ENCODE assay signal across 8 cellular contexts in the genomic region with DNA sequence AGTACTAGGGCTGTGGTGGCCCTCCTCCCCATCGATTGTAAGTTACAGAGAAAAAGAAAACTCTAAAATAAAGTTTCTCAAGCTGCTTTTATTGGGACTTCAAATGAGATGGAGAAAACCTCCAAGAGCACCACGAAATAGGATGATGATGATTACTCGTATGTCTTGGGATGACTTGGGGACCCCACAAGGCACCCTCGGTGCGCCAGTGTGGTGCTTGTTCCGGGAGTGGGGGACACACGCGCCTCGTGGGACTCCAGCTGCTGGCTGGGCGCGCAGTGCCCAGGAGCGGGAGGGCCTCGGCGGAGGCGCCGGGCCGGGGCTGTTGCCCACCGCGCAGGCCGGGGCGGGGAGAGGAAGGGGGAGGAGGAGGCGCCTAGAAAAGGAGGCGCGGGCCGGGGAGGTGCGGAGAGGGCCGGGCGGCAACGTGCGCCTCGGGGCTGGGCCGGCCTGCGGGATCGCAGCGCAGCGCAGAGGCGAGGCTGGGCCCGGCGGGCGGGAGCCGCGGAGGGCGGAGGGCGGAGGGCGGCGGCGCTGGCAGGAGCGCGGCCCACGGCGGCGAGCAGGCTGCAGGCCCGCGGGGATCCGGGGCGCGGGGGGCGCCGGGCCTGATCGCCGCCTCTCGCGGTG. TPM values are rescaled to one million over a fixed set of nuclear protein-coding genes. Genes with fewer than 3 reads are reported as not detected.
A peak's percentile ranks its signal among the peaks of the same experiment; 100 is the strongest.
DNase-seq lines count a peak whose midpoint lies in the region; ATAC-seq and TF ChIP-seq lines count a peak whose summit lies in the region.

A gene with protein sequence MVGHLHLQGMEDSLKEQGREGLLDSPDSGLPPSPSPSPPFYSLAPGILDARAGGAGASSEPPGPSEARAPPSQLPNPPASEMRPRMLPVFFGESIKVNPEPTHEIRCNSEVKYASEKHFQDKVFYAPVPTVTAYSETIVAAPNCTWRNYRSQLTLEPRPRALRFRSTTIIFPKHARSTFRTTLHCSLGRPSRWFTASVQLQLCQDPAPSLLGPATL (plus strand): TSS at position 408 of the 630 bp plus-strand sequence. CDS start 337 bp downstream, outside the sequence.

- H3K4me3 ChIP-seq in SK-N-MC (peak within 1 kb of the TSS; percentile 35), gastroesophageal sphincter (peak within 1 kb of the TSS; percentile 1 to 56), parathyroid adenoma (ENCODE audit: low read depth, low read length) (peak within 1 kb of the TSS; percentile 22)

- peak; percentile 62 for ATAC-seq in gastroesophageal sphincter
- ATAC-seq in GM21360 (IDR thresholded peaks at IDR 0.05; ENCODE audit: unreplicated experiment), result no peak
- no peak for ATAC-seq in GM19324 (IDR thresholded peaks at IDR 0.05; ENCODE audit: low FRiP score, unreplicated experiment)
- no peak for ATAC-seq in GM19023 (IDR thresholded peaks at IDR 0.05; ENCODE audit: unreplicated experiment)

- H3K79me2 ChIP-seq in parathyroid adenoma, result no peaks in the 10 kb centered on the region

- peak within 1 kb of the TSS; percentile 25 for H2AFZ ChIP-seq in parathyroid adenoma

- H3K36me3 ChIP-seq in SK-N-MC (ENCODE audit: insufficient read depth, low read length) (no peaks in the 10 kb centered on the region), gastroesophageal sphincter (no peaks in the 10 kb centered on the region), parathyroid adenoma (ENCODE audit: control insufficient read depth, insufficient read depth, low read length) (no peaks in the 10 kb centered on the region)

- H3K4me2 ChIP-seq in parathyroid adenoma (ENCODE audit: low read length), result peak within 1 kb of the TSS; percentile 51

- DNase-seq in CD14-positive monocyte (ENCODE audit: low spot score), result no peak
- no peak for DNase-seq in SK-N-MC (ENCODE audit: low read depth, low spot score)
- no peak for DNase-seq in OCI-M2 (lab: John Stamatoyannopoulos, UW; ENCODE audit: unreplicated experiment)

- peak within 1 kb of the TSS; percentile 54 to 78 for H3K4me3 Mint-ChIP-seq in CD14-positive monocyte

- H3K36me3 Mint-ChIP-seq in CD14-positive monocyte, result no peaks in the 10 kb centered on the region

- TF ChIP-seq EP300 in gastroesophageal sphincter (IDR thresholded peaks at IDR 0.05), result no peak

- no peak for TF ChIP-seq POLR2A in gastroesophageal sphincter (IDR thresholded peaks at IDR 0.05)

- H3K4me1 ChIP-seq in gastroesophageal sphincter (peaks cover 2 to 33% (median 10%) of the 10 kb centered on the region in 3 donors), parathyroid adenoma (no peaks in the 10 kb centered on the region)

- peaks cover 36 to 46% (median 45%) of the 10 kb centered on the region in 3 donors for H3K27me3 Mint-ChIP-seq in CD14-positive monocyte (ENCODE audit: low read depth in 3 of 3)

- no peak for TF ChIP-seq CTCF in CD14-positive monocyte (IDR thresholded peaks at IDR 0.05)
- no peak for TF ChIP-seq CTCF in gastroesophageal sphincter (IDR thresholded peaks at IDR 0.05)
- no peak for TF ChIP-seq CTCF in parathyroid adenoma (IDR thresholded peaks at IDR 0.05)

- H3K9me3 ChIP-seq in SK-N-MC (ENCODE audit: low read depth, low read length), result no peaks in the 10 kb centered on the region
- no peaks in the 10 kb centered on the region for H3K9me3 ChIP-seq in gastroesophageal sphincter
- H3K9me3 ChIP-seq in parathyroid adenoma (ENCODE audit: control insufficient read depth, low read length), result no peaks in the 10 kb centered on the region

- no peak within 1 kb of the TSS for H3K27ac Mint-ChIP-seq in CD14-positive monocyte

- H3K9me3 Mint-ChIP-seq in CD14-positive monocyte, result peaks cover 0 to 18% (median 3%) of the 10 kb centered on the region in 7 donors

- intact Hi-C loops in CD14-positive monocyte (cut with micrococcal nuclease), result no loop called here

- H3K9ac ChIP-seq in SK-N-MC (ENCODE audit: insufficient read length) (no peak within 1 kb of the TSS), parathyroid adenoma (no peak within 1 kb of the TSS)

- 10% methylated on average over 2 of the region's 63 CpGs; no CpG with 5 or more reads in 1 of the 2 donors for whole genome bisulfite sequencing in gastroesophageal sphincter (ENCODE audit: low coverage in 1 of 2), 2 donors

- H3K27ac ChIP-seq in SK-N-MC, result no peak within 1 kb of the TSS
- peak within 1 kb of the TSS in 1 of 4 donors; percentile 10 for H3K27ac ChIP-seq in gastroesophageal sphincter
- H3K27ac ChIP-seq in parathyroid adenoma, result no peak within 1 kb of the TSS

- peaks cover 32% of the 10 kb centered on the region for H3K27me3 ChIP-seq in gastroesophageal sphincter
- peaks cover 4% of the 10 kb centered on the region for H3K27me3 ChIP-seq in parathyroid adenoma (ENCODE audit: control insufficient read depth, insufficient read depth, low read length)

- peaks cover 17% of the 10 kb centered on the region for H3K4me1 Mint-ChIP-seq in CD14-positive monocyte

RNA-seq across cellular contexts. Expression of the gene that starts here (rescaled TPM):
- not detected for polyA plus RNA-seq in CD14-positive monocyte
- total RNA-seq in gastroesophageal sphincter, result 1 to 10 TPM in 1 of 4 donors, under 1 TPM in 2, not detected in 1; 0.39 to 1.2 (median 0.54) TPM
